In genomic region chr17:8152981-8153549, GRCh38 we compare ENCODE assay signal across 8 cellular contexts. TPM values are rescaled to one million over a fixed set of nuclear protein-coding genes. Genes with fewer than 3 reads are reported as not detected.
DNase-seq lines count a peak whose midpoint lies in the region; ATAC-seq and TF ChIP-seq lines count a peak whose summit lies in the region.

No MANE protein-coding gene starts in this region.

- peak overlapping the region; percentile 95 for H3K4me3 Mint-ChIP-seq in CD4-positive, alpha-beta T cell

- CTCF ChIA-PET in CD4-positive, alpha-beta T cell (lab: Charles Lee): interaction anchor here (1.0 to 2.0 kb wide), 3 partner anchors 14 to 93 kb away, joined by 3 to 6 read pairs (median 4); no protein-coding TSS in a partner anchor

- H3K27me3 Mint-ChIP-seq in CD4-positive, alpha-beta T cell: peaks cover 4% of the 10 kb centered on the region

- peaks cover 73% of the 10 kb centered on the region for H3K36me3 Mint-ChIP-seq in CD4-positive, alpha-beta T cell (ENCODE audit: low read depth)

- no peak for ATAC-seq in CD4-positive, alpha-beta T cell (ENCODE audit: poor library complexity)
- no peak for ATAC-seq in HG03571 (IDR thresholded peaks at IDR 0.05; ENCODE audit: unreplicated experiment)

- DNase-seq in CD4-positive, alpha-beta T cell: peak in 1 of 10 experiments; percentile 33
- peak; percentile 8 for DNase-seq in NAMALWA (ENCODE audit: low spot score)
- DNase-seq in epithelial cell of esophagus (ENCODE audit: low read depth): no peak
- DNase-seq in osteoblast (ENCODE audit: insufficient read length, low spot score, missing footprints): no peak
- no peak for DNase-seq in SHP77 (lab: John Stamatoyannopoulos, UW)
- no peak for DNase-seq in A172 (ENCODE audit: low spot score)
- DNase-seq in NCI-H748 (lab: John Stamatoyannopoulos, UW; ENCODE audit: unreplicated experiment): no peak

- H3K27me3 ChIP-seq in CD4-positive, alpha-beta T cell (ENCODE audit: control insufficient read depth, insufficient read depth, low read length): no peaks in the 10 kb centered on the region
- no peaks in the 10 kb centered on the region for H3K27me3 ChIP-seq in osteoblast (ENCODE audit: insufficient read depth, low read length)

- H3K27ac Mint-ChIP-seq in CD4-positive, alpha-beta T cell: no peak overlapping the region

- no peaks in the 10 kb centered on the region for H3K9me3 ChIP-seq in CD4-positive, alpha-beta T cell (ENCODE audit: control insufficient read depth, low read length)
- no peaks in the 10 kb centered on the region for H3K9me3 ChIP-seq in osteoblast (ENCODE audit: low read depth, low read length)

- H3K4me2 ChIP-seq in osteoblast (ENCODE audit: insufficient read depth, low read length): peak overlapping the region; percentile 92

- intact Hi-C loops in CD4-positive, alpha-beta T cell (cut with DNase I, micrococcal nuclease): loop anchor here (10.0 kb wide), 2 partner anchors 318 to 668 kb away; partner anchors contain the start of genes KDM6B (in 1 of the 2), POLR2A (in 1 of the 2) and SLC35G6 (in 1 of the 2)

- H2AFZ ChIP-seq in osteoblast (ENCODE audit: low read length): no peak overlapping the region

- H3K27ac ChIP-seq in CD4-positive, alpha-beta T cell (ENCODE audit: low read depth, low read length): peak overlapping the region; percentile 99
- peak overlapping the region; percentile 100 for H3K27ac ChIP-seq in osteoblast (ENCODE audit: low read depth, low read length)

- peaks cover 24% of the 10 kb centered on the region for H4K20me1 ChIP-seq in osteoblast (ENCODE audit: insufficient read depth, low read length)

- peaks cover 53% of the 10 kb centered on the region for H3K4me1 ChIP-seq in osteoblast (ENCODE audit: insufficient read depth, low read length)

- peak overlapping the region; percentile 100 for H3K4me3 ChIP-seq in epithelial cell of esophagus (ENCODE audit: low read length)
- peak overlapping the region; percentile 79 for H3K4me3 ChIP-seq in osteoblast (ENCODE audit: insufficient read depth, low read length)

- H3K9me3 Mint-ChIP-seq in CD4-positive, alpha-beta T cell: no peaks in the 10 kb centered on the region

- peaks cover 34% of the 10 kb centered on the region for H3K79me2 ChIP-seq in osteoblast (ENCODE audit: insufficient read depth, low read length)

- peaks cover 51% of the 10 kb centered on the region for H3K4me1 Mint-ChIP-seq in CD4-positive, alpha-beta T cell (ENCODE audit: low read depth)

- POLR2A ChIA-PET in CD4-positive, alpha-beta T cell (lab: Charles Lee): interaction anchor here (0.7 to 16.4 kb wide), 8 partner anchors 11 to 142 kb away, joined by 3 to 419 read pairs (median 22); partner anchors contain the start of genes BORCS6, CTC1, SLC25A35 and TMEM107

- no peak for TF ChIP-seq CTCF in CD4-positive, alpha-beta T cell (IDR thresholded peaks at IDR 0.05)
- TF ChIP-seq CTCF in epithelial cell of esophagus (IDR thresholded peaks at IDR 0.05; ENCODE audit: insufficient read depth, low read depth, low read length, missing control alignments) (no peak), osteoblast (IDR thresholded peaks at IDR 0.05; ENCODE audit: extremely low read depth, low read depth, low read length) (no peak)

- H3K36me3 ChIP-seq in osteoblast (ENCODE audit: insufficient read depth, low read length): peaks cover 25% of the 10 kb centered on the region

RNA-seq across cellular contexts. Expression of gene PER1, which starts 0.9 kb away (rescaled TPM):
- 1,000 to 10,000 TPM; 1,723 to 1,794 TPM for total RNA-seq in CD4-positive, alpha-beta T cell
- total RNA-seq in osteoblast: 11.2 and 16.6 TPM in 2 replicates
- total RNA-seq in A172 (2014; rRNA removed; shearing (Covaris generic)): 6.9 and 7.5 TPM in 2 replicates

RNA-seq across cellular contexts. Expression of gene VAMP2, which starts 9.7 kb away (rescaled TPM):
- total RNA-seq in CD4-positive, alpha-beta T cell: 100 to 1,000 TPM; 351 to 366 TPM
- 5.3 and 5.4 TPM in 2 replicates for total RNA-seq in osteoblast
- total RNA-seq in A172 (2014; rRNA removed; shearing (Covaris generic)): 1.9 and 4.3 TPM in 2 replicates

RNA-seq across cellular contexts. Expression of gene TMEM107, which starts 23.1 kb away (rescaled TPM):
- total RNA-seq in CD4-positive, alpha-beta T cell: 10 to 100 TPM; 12.2 to 12.9 TPM
- total RNA-seq in osteoblast: 8.3 and 8.8 TPM in 2 replicates
- total RNA-seq in A172 (2014; rRNA removed; shearing (Covaris generic)): 35.8 and 39.3 TPM in 2 replicates

RNA-seq across cellular contexts. Expression of gene HES7, which starts 29.2 kb away (rescaled TPM):
- total RNA-seq in CD4-positive, alpha-beta T cell: under 1 TPM; 0.52 to 0.53 TPM
- not detected in 2 replicates for total RNA-seq in osteoblast
- not detected in 2 replicates for total RNA-seq in A172 (2014; rRNA removed; shearing (Covaris generic))

RNA-seq across cellular contexts. Expression of gene ALOXE3, which starts 34.8 kb away (rescaled TPM):
- under 1 TPM; 0.81 to 0.91 TPM for total RNA-seq in CD4-positive, alpha-beta T cell
- total RNA-seq in osteoblast: not detected in 2 replicates
- total RNA-seq in A172 (2014; rRNA removed; shearing (Covaris generic)): 0.05 TPM in 1 of 2 replicates, not detected in the other

Comparison
In these comparisons a context has a peak if more than half of its experiments do, and no peak if none do; other contexts are left out.
1. RNA of gene PER1, which starts 0.9 kb away (total RNA-seq): 1,723 to 1,794 TPM in CD4-positive, alpha-beta T cell; 11.2 to 16.6 TPM in osteoblast and 6.9 to 7.5 TPM in A172; every median in the first group is over 10 times any median in the second.
2. RNA of gene VAMP2, which starts 9.7 kb away (total RNA-seq): 351 to 366 TPM in CD4-positive, alpha-beta T cell; 5.3 to 5.4 TPM in osteoblast and 1.9 to 4.3 TPM in A172; every median in the first group is over 10 times any median in the second.